ENCODE assay signal across 4 cellular contexts in the genomic region with DNA sequence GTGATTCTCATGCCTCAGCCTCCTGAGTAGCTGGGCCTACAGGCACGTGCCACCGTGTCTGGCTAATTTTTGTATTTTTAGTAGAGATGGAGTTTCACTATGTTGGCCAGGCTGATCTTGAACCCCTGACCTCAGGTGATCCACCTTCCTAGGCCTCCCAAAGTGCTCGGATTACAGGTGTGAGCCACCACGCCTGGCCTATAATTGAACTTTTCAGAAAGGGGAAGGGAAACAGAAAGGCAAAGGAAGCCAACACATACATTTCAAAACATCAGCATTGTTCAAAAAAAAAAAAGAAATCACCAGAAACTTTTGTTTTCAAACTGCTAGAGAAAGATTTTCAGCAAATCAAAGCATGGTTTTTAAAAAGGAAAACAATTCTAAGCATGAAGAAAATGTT. TPM values are rescaled to one million over a fixed set of nuclear protein-coding genes. Genes with fewer than 3 reads are reported as not detected.
"Had no signal": no experiment of that assay in that cellular context is flagged by ENCODE, and none has a peak within 500 bp of the region (broad histone marks: within the 10 kb centered on the region; RNA-seq: fewer than 3 reads in every experiment).

No MANE protein-coding gene starts in this region.

RNA-seq across cellular contexts. Expression of gene KCNH1, which starts 54.8 kb away (rescaled TPM):
- total RNA-seq: activated CD4-positive, alpha-beta memory T cell treated with anti-CD3 and anti-CD28 coated beads, Interleukin-2, amount 10 ng/mL, durations not matched to agents 7 days and 5 days; activated CD8-positive, alpha-beta memory T cell treated with anti-CD3 and anti-CD28 coated beads, Interleukin-2, amount 10 ng/mL, durations not matched to agents 7 days and 5 days; T-cell; T-helper 17 cell had no signal
